Comparison of ENCODE assay signal across 10 cellular contexts in the genomic region with DNA sequence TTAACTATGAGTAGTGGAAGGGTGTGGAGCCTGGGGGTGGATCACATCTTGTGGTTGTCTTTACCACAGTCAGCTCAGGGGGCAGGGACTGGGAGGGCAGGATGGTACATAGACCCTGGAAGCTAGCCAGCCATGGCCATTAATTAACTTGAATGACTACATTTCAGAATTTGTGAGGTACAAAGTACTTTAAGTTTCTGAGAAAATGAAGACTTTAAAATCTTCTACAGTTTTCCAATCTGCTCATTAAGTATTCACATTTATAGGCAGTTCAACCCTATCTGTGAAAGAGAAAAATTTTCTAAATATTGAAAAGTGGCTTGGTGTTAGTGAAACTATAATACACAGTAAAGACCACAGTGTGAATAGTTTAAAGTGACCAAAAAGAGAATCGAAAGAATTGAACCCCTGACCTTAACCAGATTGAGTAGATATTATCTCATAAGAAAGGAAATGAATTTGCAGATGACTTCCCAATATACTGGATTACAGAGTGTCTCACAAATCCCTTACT.
DNase-seq lines count a peak whose midpoint lies in the region; ATAC-seq and TF ChIP-seq lines count a peak whose summit lies in the region.
"Had no signal": no experiment of that assay in that cellular context is flagged by ENCODE, and none has a peak within 500 bp of the region (broad histone marks: within the 10 kb centered on the region; RNA-seq: fewer than 3 reads in every experiment).

No MANE protein-coding gene starts in this region.

- H3K9me3 Mint-ChIP-seq in activated naive CD8-positive, alpha-beta T cell treated with anti-CD3 and anti-CD28 coated beads for 36 hours, result no peaks in the 10 kb centered on the region

- H3K27ac Mint-ChIP-seq in activated naive CD8-positive, alpha-beta T cell treated with anti-CD3 and anti-CD28 coated beads for 36 hours, result no peak overlapping the region

- no peak overlapping the region for H3K27ac ChIP-seq in foreskin keratinocyte
- H3K27ac ChIP-seq: spleen had no signal

- H3K4me1 ChIP-seq in foreskin keratinocyte, result no peaks in the 10 kb centered on the region

- H3K27me3 Mint-ChIP-seq in activated naive CD8-positive, alpha-beta T cell treated with anti-CD3 and anti-CD28 coated beads for 36 hours, result no peaks in the 10 kb centered on the region

- no peak for TF ChIP-seq POLR2A in GM18505 (IDR thresholded peaks at IDR 0.05; ENCODE audit: borderline replicate concordance, extremely low read depth, insufficient read depth, insufficient read length)

- no peaks in the 10 kb centered on the region for H3K36me3 Mint-ChIP-seq in activated naive CD8-positive, alpha-beta T cell treated with anti-CD3 and anti-CD28 coated beads for 36 hours

- ATAC-seq in GM18505 (IDR thresholded peaks at IDR 0.05; ENCODE audit: unreplicated experiment) (peak; percentile 85), GM21723 (IDR thresholded peaks at IDR 0.05; ENCODE audit: unreplicated experiment) (peak; percentile 87), HG03521 (IDR thresholded peaks at IDR 0.05; ENCODE audit: unreplicated experiment) (peak; percentile 85), foreskin keratinocyte (peak; percentile 71)

- no peak overlapping the region for H3K4me3 Mint-ChIP-seq in activated naive CD8-positive, alpha-beta T cell treated with anti-CD3 and anti-CD28 coated beads for 36 hours

- H3K4me1 Mint-ChIP-seq in activated naive CD8-positive, alpha-beta T cell treated with anti-CD3 and anti-CD28 coated beads for 36 hours, result no peaks in the 10 kb centered on the region

- no peak for TF ChIP-seq CTCF in foreskin keratinocyte (conservative IDR thresholded peaks at IDR 0.05)

- DNase-seq in foreskin keratinocyte (peak in 1 of 2 donors; percentile 51), putamen (ENCODE audit: low spot score) (no peak), NCI-H2081 treated with DMSO at 0.1 percent for 48 hours (lab: John Stamatoyannopoulos, UW) (no peak), NCI-H2171 (lab: John Stamatoyannopoulos, UW) (no peak)
- no peak for DNase-seq in activated naive CD8-positive, alpha-beta T cell treated with anti-CD3 and anti-CD28 coated beads for 36 hours
- DNase-seq: spleen, T-helper 1 cell had no signal

- no peaks in the 10 kb centered on the region for H3K27me3 ChIP-seq in foreskin keratinocyte
- H3K27me3 ChIP-seq: spleen had no signal
